In genomic region chr7:124959676-124960075, GRCh38 we compare ENCODE assay signal across 20 cellular contexts. TPM values are rescaled to one million over a fixed set of nuclear protein-coding genes. Genes with fewer than 3 reads are reported as not detected.
DNase-seq lines count a peak whose midpoint lies in the region; ATAC-seq, FAIRE-seq and TF ChIP-seq lines count a peak whose summit lies in the region.
"Had no signal": no experiment of that assay in that cellular context is flagged by ENCODE, and none has a peak within 500 bp of the region (broad histone marks: within the 10 kb centered on the region; RNA-seq: fewer than 3 reads in every experiment).

No MANE protein-coding gene starts in this region.

- DNase-seq in H4 (ENCODE audit: low spot score), result peak; percentile 24
- DNase-seq in M059J (ENCODE audit: low read depth), result peak; percentile 10
- DNase-seq in astrocyte (ENCODE audit: low read depth), result peak; percentile 69
- DNase-seq in foreskin melanocyte, result peak; percentile 77
- DNase-seq in NCI-H345 treated with DMSO at 0.1 percent for 48 hours (lab: John Stamatoyannopoulos, UW; ENCODE audit: unreplicated experiment), result no peak
- DNase-seq in mucosa of gallbladder (ENCODE audit: low spot score), result no peak
- DNase-seq: C1 segment of cervical spinal cord; CD4-positive, alpha-beta T cell; DMS153; DMS79 treated with DMSO at 0.1 percent for 48 hours; EL had no signal

- H3K27me3 ChIP-seq in astrocyte (ENCODE audit: insufficient read depth, low read length), result no peaks in the 10 kb centered on the region

- no peak overlapping the region for H3K4me3 ChIP-seq in astrocyte (ENCODE audit: insufficient read depth, low read depth, low read length)

- H4K20me1 ChIP-seq in astrocyte (ENCODE audit: insufficient read depth, low read length), result no peaks in the 10 kb centered on the region

- no peaks in the 10 kb centered on the region for H3K79me2 ChIP-seq in astrocyte (ENCODE audit: insufficient read depth, low read length)

- H3K4me3 Mint-ChIP-seq in astrocyte (ENCODE audit: unreplicated experiment), result no peak overlapping the region
- H3K4me3 Mint-ChIP-seq: B cell; CD4-positive, alpha-beta T cell had no signal

- no peak for ATAC-seq in GM18868 (IDR thresholded peaks at IDR 0.05; ENCODE audit: unreplicated experiment)
- ATAC-seq: HCT116 had no signal

- no peaks in the 10 kb centered on the region for H3K4me1 Mint-ChIP-seq in astrocyte (ENCODE audit: low read depth, unreplicated experiment)
- H3K4me1 Mint-ChIP-seq: B cell had no signal

- no peaks in the 10 kb centered on the region for H3K36me3 Mint-ChIP-seq in astrocyte (ENCODE audit: low read depth, unreplicated experiment)

- H3K27ac Mint-ChIP-seq in astrocyte (ENCODE audit: unreplicated experiment), result no peak overlapping the region
- H3K27ac Mint-ChIP-seq: B cell; CD4-positive, alpha-beta T cell had no signal

- H3K27ac ChIP-seq in astrocyte (ENCODE audit: low read depth, low read length), result no peak overlapping the region
- H3K27ac ChIP-seq: HL-60 had no signal

- no peak overlapping the region for H3K9ac ChIP-seq in astrocyte (ENCODE audit: low read length)

- no peaks in the 10 kb centered on the region for H3K36me3 ChIP-seq in astrocyte (ENCODE audit: insufficient read depth, low read length)

- no peak overlapping the region for H2AFZ ChIP-seq in astrocyte (ENCODE audit: low read depth, low read length)

- no peak overlapping the region for H3K4me2 ChIP-seq in astrocyte (ENCODE audit: low read length)

- TF ChIP-seq CTCF in astrocyte (IDR thresholded peaks at IDR 0.05; ENCODE audit: insufficient read depth, low read depth, low read length), result no peak

- no peaks in the 10 kb centered on the region for H3K27me3 Mint-ChIP-seq in astrocyte (ENCODE audit: low read depth, unreplicated experiment)
- H3K27me3 Mint-ChIP-seq: B cell; CD4-positive, alpha-beta T cell had no signal

- H3K9me3 ChIP-seq in astrocyte (ENCODE audit: insufficient read depth, low read depth, low read length), result no peaks in the 10 kb centered on the region

- FAIRE-seq in astrocyte (lab: Jason Lieb, UNC), result no peak
- FAIRE-seq: A204.1, G401.6, GM12892, GM19239, H1 had no signal

- peaks cover 7% of the 10 kb centered on the region for H3K9me3 Mint-ChIP-seq in astrocyte (ENCODE audit: unreplicated experiment)

- no peaks in the 10 kb centered on the region for H3K4me1 ChIP-seq in astrocyte (ENCODE audit: insufficient read depth, low read length)

RNA-seq across cellular contexts. Expression of gene POT1, which starts 30.1 kb away (rescaled TPM):
- 28.0 and 30.9 TPM in 2 replicates for total RNA-seq in H4 (2014; rRNA removed; shearing (Covaris generic))
- total RNA-seq in M059J (2014; rRNA removed; shearing (Covaris generic)), result 28.7 and 37.6 TPM in 2 replicates
- total RNA-seq in astrocyte (14.6 and 19.4 TPM in 2 replicates), mucosa of gallbladder (19.3 TPM)

Comparison
In these comparisons a context has a peak if more than half of its experiments do, and no peak if none do; other contexts are left out.
1. DNase-seq: peak in H4 (single experiment), M059J (single experiment), astrocyte (single experiment) and foreskin melanocyte (single experiment); none in NCI-H345 treated with DMSO at 0.1 percent for 48 hours (single experiment) and mucosa of gallbladder (single experiment).